ENCODE assay signal across 20 cellular contexts in the genomic region with DNA sequence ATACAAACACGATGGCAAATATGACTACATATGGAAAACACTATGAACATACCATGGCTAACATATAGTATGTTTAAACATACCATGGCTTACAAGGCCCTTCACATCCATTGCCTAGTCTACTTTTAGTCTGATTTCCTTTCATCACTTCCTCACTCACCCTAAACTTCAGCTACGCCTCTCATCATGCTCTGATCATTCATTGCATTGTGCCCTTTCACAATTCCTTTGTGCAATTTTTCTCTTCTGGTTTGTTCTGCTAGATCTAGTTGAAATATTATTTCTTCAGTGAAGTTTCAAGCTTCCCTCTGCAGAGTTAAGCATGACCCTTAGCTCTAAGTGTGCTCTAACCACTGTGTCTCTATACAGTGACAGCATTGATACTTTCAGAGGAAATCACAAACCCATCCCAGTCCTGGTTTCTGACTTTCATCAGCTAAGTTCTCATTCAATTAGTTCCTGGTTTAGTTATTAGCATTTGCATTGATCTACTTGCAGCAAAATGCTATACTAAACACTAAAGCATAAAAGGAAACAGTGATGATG.
DNase-seq lines count a peak whose midpoint lies in the region; ATAC-seq and TF ChIP-seq lines count a peak whose summit lies in the region.
"Had no signal": no experiment of that assay in that cellular context is flagged by ENCODE, and none has a peak within 500 bp of the region (broad histone marks: within the 10 kb centered on the region; RNA-seq: fewer than 3 reads in every experiment).

No MANE protein-coding gene starts in this region.

- peaks cover 43 to 50% of the 10 kb centered on the region in 2 experiments for H3K4me1 ChIP-seq in neutrophil (ENCODE audit: control insufficient read depth in 1 of 2, insufficient read depth in 1 of 2, low read depth in 1 of 2, low read length in 1 of 2)
- no peaks in the 10 kb centered on the region for H3K4me1 ChIP-seq in CD4-positive, alpha-beta memory T cell (ENCODE audit: insufficient read depth, low read length)
- no peaks in the 10 kb centered on the region for H3K4me1 ChIP-seq in CD8-positive, alpha-beta T cell (ENCODE audit: insufficient read depth, low read length)
- H3K4me1 ChIP-seq: right atrium auricular region had no signal

- TF ChIP-seq CTCF in neutrophil (IDR thresholded peaks at IDR 0.05): no peak
- no peak for TF ChIP-seq CTCF in CD8-positive, alpha-beta T cell (IDR thresholded peaks at IDR 0.05)

- intact Hi-C loops in head of caudate nucleus (cut with DNase I): no loop called here
- intact Hi-C loops in CD4-positive, alpha-beta memory T cell (cut with micrococcal nuclease): no loop called here
- intact Hi-C loops in CD8-positive, alpha-beta T cell (cut with DNase I, micrococcal nuclease): no loop called here

- H3K27me3 ChIP-seq in neutrophil: no peaks in the 10 kb centered on the region
- H3K27me3 ChIP-seq in CD4-positive, alpha-beta memory T cell (ENCODE audit: insufficient read depth, low read length): no peaks in the 10 kb centered on the region
- no peaks in the 10 kb centered on the region for H3K27me3 ChIP-seq in CD8-positive, alpha-beta T cell (ENCODE audit: insufficient read depth, low read length)
- H3K27me3 ChIP-seq: right atrium auricular region had no signal

- H3K4me3 ChIP-seq in neutrophil (ENCODE audit: low read depth in 1 of 2, low read length in 1 of 2): no peak overlapping the region
- H3K4me3 ChIP-seq in CD4-positive, alpha-beta memory T cell (ENCODE audit: low read length in 2 of 2): no peak overlapping the region
- H3K4me3 ChIP-seq in CD8-positive, alpha-beta T cell (ENCODE audit: low read depth, low read length): no peak overlapping the region
- H3K4me3 ChIP-seq: right atrium auricular region, thoracic aorta had no signal

- no peak overlapping the region for H3K27ac Mint-ChIP-seq in CD4-positive, alpha-beta memory T cell
- no peak overlapping the region for H3K27ac Mint-ChIP-seq in CD8-positive, alpha-beta T cell
- H3K27ac Mint-ChIP-seq: activated CD8-positive, alpha-beta memory T cell treated with anti-CD3 and anti-CD28 coated beads, Interleukin-2, amount 10 ng/mL, durations not matched to agents 7 days and 5 days had no signal

- H3K36me3 ChIP-seq in neutrophil: no peaks in the 10 kb centered on the region
- H3K36me3 ChIP-seq in CD4-positive, alpha-beta memory T cell (ENCODE audit: insufficient read depth, low read length): no peaks in the 10 kb centered on the region
- H3K36me3 ChIP-seq in CD8-positive, alpha-beta T cell (ENCODE audit: insufficient read depth, low read length): no peaks in the 10 kb centered on the region
- H3K36me3 ChIP-seq: right atrium auricular region, thoracic aorta had no signal

- H3K27ac ChIP-seq in neutrophil: peak overlapping the region; percentile 64
- H3K27ac ChIP-seq in CD4-positive, alpha-beta memory T cell (ENCODE audit: low read depth, low read length): no peak overlapping the region
- no peak overlapping the region for H3K27ac ChIP-seq in CD8-positive, alpha-beta T cell (ENCODE audit: low read depth, low read length)
- H3K27ac ChIP-seq: right atrium auricular region, thoracic aorta had no signal

- H3K36me3 Mint-ChIP-seq in CD4-positive, alpha-beta memory T cell: no peaks in the 10 kb centered on the region
- no peaks in the 10 kb centered on the region for H3K36me3 Mint-ChIP-seq in CD8-positive, alpha-beta T cell
- H3K36me3 Mint-ChIP-seq: activated CD8-positive, alpha-beta memory T cell treated with anti-CD3 and anti-CD28 coated beads, Interleukin-2, amount 10 ng/mL, durations not matched to agents 7 days and 5 days had no signal

- no peak for DNase-seq in head of caudate nucleus
- no peak for DNase-seq in CD4-positive, alpha-beta memory T cell
- no peak for DNase-seq in CD8-positive, alpha-beta T cell
- DNase-seq: activated CD4-positive, alpha-beta T cell treated with anti-CD3 and anti-CD28 coated beads for 48 hours; activated CD8-positive, alpha-beta memory T cell treated with anti-CD3 and anti-CD28 coated beads, Interleukin-2, amount 10 ng/mL, durations not matched to agents 7 days and 5 days; COR-L47; erythroblast; foreskin melanocyte; GOT3; kidney; mammary epithelial cell; NCI-H1048; NCI-H2029 treated with DMSO at 0.1 percent for 48 hours; NK-92 treated with Interleukin-12 subunit alpha and Interleukin-12 subunit beta, amount 100 ng/mL, for 24 hours had no signal

- H3K4me3 Mint-ChIP-seq in CD4-positive, alpha-beta memory T cell: no peak overlapping the region
- no peak overlapping the region for H3K4me3 Mint-ChIP-seq in CD8-positive, alpha-beta T cell
- H3K4me3 Mint-ChIP-seq: activated CD8-positive, alpha-beta memory T cell treated with anti-CD3 and anti-CD28 coated beads, Interleukin-2, amount 10 ng/mL, durations not matched to agents 7 days and 5 days had no signal

- peak; percentile 45 for ATAC-seq in GM18873 (IDR thresholded peaks at IDR 0.05; ENCODE audit: low FRiP score, unreplicated experiment)
- peak; percentile 61 for ATAC-seq in GM21717 (IDR thresholded peaks at IDR 0.05; ENCODE audit: unreplicated experiment)
- ATAC-seq in HG03442 (IDR thresholded peaks at IDR 0.05; ENCODE audit: unreplicated experiment): peak; percentile 68
- ATAC-seq in CD8-positive, alpha-beta T cell: no peak
- ATAC-seq: activated CD8-positive, alpha-beta memory T cell treated with anti-CD3 and anti-CD28 coated beads, Interleukin-2, amount 10 ng/mL, durations not matched to agents 7 days and 5 days had no signal

- H3K4me1 Mint-ChIP-seq in CD4-positive, alpha-beta memory T cell: no peaks in the 10 kb centered on the region
- no peaks in the 10 kb centered on the region for H3K4me1 Mint-ChIP-seq in CD8-positive, alpha-beta T cell (ENCODE audit: low read depth)
- H3K4me1 Mint-ChIP-seq: activated CD8-positive, alpha-beta memory T cell treated with anti-CD3 and anti-CD28 coated beads, Interleukin-2, amount 10 ng/mL, durations not matched to agents 7 days and 5 days had no signal

- POLR2A ChIA-PET in CD4-positive, alpha-beta memory T cell (lab: Charles Lee; ENCODE audit: partially characterized antibody): no interaction called here
- POLR2A ChIA-PET in CD8-positive, alpha-beta T cell (lab: Charles Lee): no interaction called here

- CTCF ChIA-PET in CD4-positive, alpha-beta memory T cell (lab: Charles Lee; ENCODE audit: partially characterized antibody): interaction anchor here (0.9 kb wide), 1 partner anchor 8 kb away, joined by 3 read pairs; no protein-coding TSS in a partner anchor
- CTCF ChIA-PET in CD8-positive, alpha-beta T cell (lab: Charles Lee): no interaction called here

- peaks cover 0 to 2% (median 0%) of the 10 kb centered on the region in 8 donors for H3K9me3 Mint-ChIP-seq in CD4-positive, alpha-beta memory T cell
- no peaks in the 10 kb centered on the region for H3K9me3 Mint-ChIP-seq in CD8-positive, alpha-beta T cell

- H3K9me3 ChIP-seq in neutrophil: no peaks in the 10 kb centered on the region
- H3K9me3 ChIP-seq in CD4-positive, alpha-beta memory T cell (ENCODE audit: control insufficient read depth in 1 of 2, low read length in 2 of 2): no peaks in the 10 kb centered on the region
- no peaks in the 10 kb centered on the region for H3K9me3 ChIP-seq in CD8-positive, alpha-beta T cell (ENCODE audit: low read length)
- H3K9me3 ChIP-seq: right atrium auricular region, thoracic aorta had no signal

- H3K27me3 Mint-ChIP-seq in CD4-positive, alpha-beta memory T cell: peaks cover 0 to under 1% of the 10 kb centered on the region in 2 donors
- no peaks in the 10 kb centered on the region for H3K27me3 Mint-ChIP-seq in CD8-positive, alpha-beta T cell (ENCODE audit: low read depth)
- H3K27me3 Mint-ChIP-seq: activated CD8-positive, alpha-beta memory T cell treated with anti-CD3 and anti-CD28 coated beads, Interleukin-2, amount 10 ng/mL, durations not matched to agents 7 days and 5 days had no signal
